Comparison of ENCODE assay signal across 13 cellular contexts in genomic region chr3:101886626-101887025, GRCh38. TPM values are rescaled to one million over a fixed set of nuclear protein-coding genes. Genes with fewer than 3 reads are reported as not detected.
DNase-seq lines count a peak whose midpoint lies in the region; ATAC-seq, FAIRE-seq and TF ChIP-seq lines count a peak whose summit lies in the region.
"Had no signal": no experiment of that assay in that cellular context is flagged by ENCODE, and none has a peak within 500 bp of the region (broad histone marks: within the 10 kb centered on the region; RNA-seq: fewer than 3 reads in every experiment).

No MANE protein-coding gene starts in this region.

- FAIRE-seq in bronchial epithelial cell (lab: Jason Lieb, UNC), result no peak
- FAIRE-seq: GM12878, HepG2 had no signal

- H4K20me1 ChIP-seq in Karpas-422 (ENCODE audit: insufficient read depth, low read depth, low read length), result no peaks in the 10 kb centered on the region
- H4K20me1 ChIP-seq: BLaER1 treated with 17β-estradiol and CSF1 and Interleukin-3, amounts not matched to agents 10 nM and 100 nM had no signal

- H3K9ac ChIP-seq in Karpas-422 (ENCODE audit: low read length), result no peak overlapping the region
- H3K9ac ChIP-seq: BLaER1 treated with 17β-estradiol and CSF1 and Interleukin-3, amounts not matched to agents 10 nM and 100 nM had no signal

- no peaks in the 10 kb centered on the region for H3K27me3 ChIP-seq in Karpas-422 (ENCODE audit: low read length)
- no peaks in the 10 kb centered on the region for H3K27me3 ChIP-seq in bronchial epithelial cell (ENCODE audit: control insufficient read depth, insufficient read depth, low read length)
- no peaks in the 10 kb centered on the region for H3K27me3 ChIP-seq in foreskin keratinocyte
- H3K27me3 ChIP-seq in suprapubic skin, result no peaks in the 10 kb centered on the region
- H3K27me3 ChIP-seq: BLaER1 treated with 17β-estradiol and CSF1 and Interleukin-3, amounts not matched to agents 10 nM and 100 nM had no signal

- H3K36me3 ChIP-seq in Karpas-422 (ENCODE audit: insufficient read depth, low read length) (no peaks in the 10 kb centered on the region), bronchial epithelial cell (ENCODE audit: control insufficient read depth, insufficient read depth, low read length) (no peaks in the 10 kb centered on the region), suprapubic skin (no peaks in the 10 kb centered on the region)
- H3K36me3 ChIP-seq: BLaER1 treated with 17β-estradiol and CSF1 and Interleukin-3, amounts not matched to agents 10 nM and 100 nM; HAP-1 had no signal

- H3K4me2 ChIP-seq in Karpas-422 (ENCODE audit: low read depth, low read length, poor library complexity, severe bottlenecking), result no peak overlapping the region

- H3K27ac ChIP-seq in Karpas-422 (ENCODE audit: low read length), result no peak overlapping the region
- peak overlapping the region; percentile 87 for H3K27ac ChIP-seq in foreskin keratinocyte
- no peak overlapping the region for H3K27ac ChIP-seq in suprapubic skin
- H3K27ac ChIP-seq: BLaER1 treated with 17β-estradiol and CSF1 and Interleukin-3, amounts not matched to agents 10 nM and 100 nM had no signal

- DNase-seq in Karpas-422, result peak; percentile 34
- DNase-seq in bronchial epithelial cell (ENCODE audit: low read depth), result peak; percentile 49
- peak; percentile 56 to 87 for DNase-seq in foreskin keratinocyte
- DNase-seq in NCI-H510A (lab: John Stamatoyannopoulos, UW), result no peak
- no peak for DNase-seq in activated effector memory CD4-positive, alpha-beta T cell treated with Interleukin-2 at 50 U/mL for 16 hours
- no peak for DNase-seq in suprapubic skin (ENCODE audit: low spot score in 2 of 2)
- DNase-seq: Calu3; CD8-positive, alpha-beta T cell; DMS79 treated with DMSO at 0.1 percent for 48 hours had no signal

- ATAC-seq in foreskin keratinocyte, result peak; percentile 82
- ATAC-seq: CD8-positive, alpha-beta T cell; GM12878; HepG2 had no signal

- no peaks in the 10 kb centered on the region for H3K4me1 ChIP-seq in Karpas-422 (ENCODE audit: low read length)
- peaks cover 13% of the 10 kb centered on the region for H3K4me1 ChIP-seq in foreskin keratinocyte
- H3K4me1 ChIP-seq in suprapubic skin, result peaks cover 31% of the 10 kb centered on the region
- H3K4me1 ChIP-seq: HAP-1 had no signal

- TF ChIP-seq EP300 in suprapubic skin (IDR thresholded peaks at IDR 0.05), result no peak

- TF ChIP-seq POLR2A in suprapubic skin (IDR thresholded peaks at IDR 0.05), result no peak

- TF ChIP-seq CTCF in bronchial epithelial cell (IDR thresholded peaks at IDR 0.05; ENCODE audit: insufficient read depth, low read length, severe bottlenecking), result no peak
- TF ChIP-seq CTCF in foreskin keratinocyte (conservative IDR thresholded peaks at IDR 0.05), result no peak
- no peak for TF ChIP-seq CTCF in suprapubic skin (IDR thresholded peaks at IDR 0.05)

- H3K9me2 ChIP-seq in Karpas-422 (replicated peaks; ENCODE audit: insufficient read depth, low read length), result 0 out of 2 replicates have a peak, but pooled peaks cover 4% of the 10 kb centered on the region

- 69% methylated on average over 3 of the region's 3 CpGs for WGBS in suprapubic skin

- no peak overlapping the region for H2AFZ ChIP-seq in Karpas-422 (ENCODE audit: low read length)

- H3K9me3 ChIP-seq in Karpas-422 (ENCODE audit: low read length) (no peaks in the 10 kb centered on the region), suprapubic skin (no peaks in the 10 kb centered on the region)
- H3K9me3 ChIP-seq: HAP-1 had no signal

- H3K4me3 ChIP-seq in Karpas-422 (ENCODE audit: low read length) (no peak overlapping the region), bronchial epithelial cell (ENCODE audit: low read depth, low read length) (no peak overlapping the region), suprapubic skin (no peak overlapping the region)
- H3K4me3 ChIP-seq: BLaER1 treated with 17β-estradiol and CSF1 and Interleukin-3, amounts not matched to agents 10 nM and 100 nM; GM12878; HAP-1 had no signal

- H3K79me2 ChIP-seq in Karpas-422 (ENCODE audit: low read length), result no peaks in the 10 kb centered on the region

RNA-seq across cellular contexts. Expression of gene NFKBIZ, which starts 37.3 kb away (rescaled TPM):
- 0.76 and 6.3 TPM in 2 replicates for total RNA-seq in Karpas-422 (2014; rRNA removed; shearing (Covaris generic); ENCODE audit: low replicate concordance)
- total RNA-seq in bronchial epithelial cell (40.3 and 70.3 TPM in 2 replicates), foreskin keratinocyte (15.1 and 15.9 TPM in 2 replicates), suprapubic skin (100 to 1,000 TPM; 142 to 311 (median 159) TPM)
- polyA plus RNA-seq in foreskin keratinocyte, result 2.3 and 2.4 TPM in 2 replicates

Comparison
In these comparisons a context has a peak if more than half of its experiments do, and no peak if none do; other contexts are left out.
1. DNase-seq: peak in Karpas-422 (single experiment), bronchial epithelial cell (single experiment) and foreskin keratinocyte (2 of 2); none in NCI-H510A (single experiment), activated effector memory CD4-positive, alpha-beta T cell treated with Interleukin-2 at 50 U/mL for 16 hours (single experiment) and suprapubic skin (0 of 2).